ENCODE assay signal across 16 cellular contexts in genomic region chr15:53389271-53389670, GRCh38.
"Had no signal": no experiment of that assay in that cellular context is flagged by ENCODE, and none has a peak within 500 bp of the region (broad histone marks: within the 10 kb centered on the region; RNA-seq: fewer than 3 reads in every experiment).

No MANE protein-coding gene starts in this region.

- DNase-seq: KBM-7, MV-4-11, NCI-H1092, NCI-H1105 treated with DMSO at 0.1 percent for 48 hours, NCI-H1417 treated with DMSO at 0.1 percent for 48 hours, NCI-H1694 treated with DMSO at 0.1 percent for 48 hours, NCI-H1930, NCI-H2081, NCI-H2107, NCI-H524 treated with DMSO at 0.1 percent for 48 hours, NCI-H774, Right ventricle myocardium superior, RPMI8226, SIG-M5 had no signal

- H3K27ac ChIP-seq: SJSA1, SK-N-MC had no signal

- H3K27me3 ChIP-seq: SJSA1 had no signal

- H3K4me3 ChIP-seq: SJSA1, SK-N-MC had no signal

- H3K9me3 ChIP-seq: SJSA1 had no signal

- H3K36me3 ChIP-seq: SJSA1 had no signal

- H3K4me1 ChIP-seq: SJSA1 had no signal
